ENCODE assay signal across 8 cellular contexts in genomic region chr1:236280438-236281285, GRCh38. TPM values are rescaled to one million over a fixed set of nuclear protein-coding genes. Genes with fewer than 3 reads are reported as not detected.
DNase-seq lines count a peak whose midpoint lies in the region; ATAC-seq and TF ChIP-seq lines count a peak whose summit lies in the region.

No MANE protein-coding gene starts in this region.

- H4K20me1 ChIP-seq in DOHH2 (ENCODE audit: control insufficient read depth, insufficient read depth, low read depth, low read length): no peaks in the 10 kb centered on the region

- CTCF ChIA-PET in naive thymus-derived CD4-positive, alpha-beta T cell (lab: Charles Lee): no interaction called here

- peak overlapping the region; percentile 43 to 96 (median 88) for H3K27ac Mint-ChIP-seq in naive thymus-derived CD4-positive, alpha-beta T cell

- peak overlapping the region; percentile 62 for H3K27ac ChIP-seq in DOHH2 (ENCODE audit: low read depth, low read length)
- H3K27ac ChIP-seq in naive thymus-derived CD4-positive, alpha-beta T cell (ENCODE audit: low read depth, low read length): peak overlapping the region; percentile 82

- peaks cover 35% of the 10 kb centered on the region for H3F3A ChIP-seq in DOHH2 (ENCODE audit: control insufficient read depth, insufficient read depth)

- H3K4me2 ChIP-seq in DOHH2 (ENCODE audit: low read length): peak overlapping the region; percentile 90

- peak overlapping the region; percentile 80 to 97 (median 94) for H3K4me3 Mint-ChIP-seq in naive thymus-derived CD4-positive, alpha-beta T cell

- H3K9me2 ChIP-seq in DOHH2 (replicated peaks; ENCODE audit: control insufficient read depth, low read length): no peaks in the 10 kb centered on the region

- H3K79me2 ChIP-seq in DOHH2 (ENCODE audit: control insufficient read depth, low read length): peaks cover 61% of the 10 kb centered on the region

- peaks cover 34% of the 10 kb centered on the region for H3K36me3 ChIP-seq in DOHH2 (ENCODE audit: control insufficient read depth, low read length)
- H3K36me3 ChIP-seq in naive thymus-derived CD4-positive, alpha-beta T cell (ENCODE audit: control insufficient read depth in 2 of 3, insufficient read depth in 3 of 3, low read length in 3 of 3): peaks cover 0 to 8% (median 0%) of the 10 kb centered on the region in 3 experiments

- no peak for ATAC-seq in naive thymus-derived CD4-positive, alpha-beta T cell
- no peak for ATAC-seq in GM18519 (IDR thresholded peaks at IDR 0.05; ENCODE audit: low FRiP score, unreplicated experiment)
- ATAC-seq in GM21723 (IDR thresholded peaks at IDR 0.05; ENCODE audit: unreplicated experiment): no peak
- ATAC-seq in GM19455 (IDR thresholded peaks at IDR 0.05; ENCODE audit: unreplicated experiment): no peak

- intact Hi-C loops in naive thymus-derived CD4-positive, alpha-beta T cell (cut with micrococcal nuclease): loop anchor here (1.0 to 10.0 kb wide), 9 partner anchors 112 to 1906 kb away; partner anchors contain the start of genes EDARADD (in 2 of the 2), ARID4B (in 1 of the 2), COA6 (in 1 of the 2) and GGPS1 (in 1 of the 2)

- H3K4me1 ChIP-seq in DOHH2 (ENCODE audit: control insufficient read depth, low read length): peaks cover 66% of the 10 kb centered on the region
- H3K4me1 ChIP-seq in naive thymus-derived CD4-positive, alpha-beta T cell (ENCODE audit: control insufficient read depth in 2 of 2, insufficient read depth in 2 of 2, low read length in 2 of 2): peaks cover 7 to 34% of the 10 kb centered on the region in 2 donors

- peaks cover 4 to 17% (median 12%) of the 10 kb centered on the region in 5 donors for H3K36me3 Mint-ChIP-seq in naive thymus-derived CD4-positive, alpha-beta T cell

- peaks cover 8% of the 10 kb centered on the region; the same call in 1 of the 2 replicates for H3K9me3 ChIP-seq in DOHH2 (ENCODE audit: control insufficient read depth, insufficient read depth, low read length)
- H3K9me3 ChIP-seq in naive thymus-derived CD4-positive, alpha-beta T cell (ENCODE audit: control insufficient read depth in 2 of 3, low read length in 3 of 3): no peaks in the 10 kb centered on the region

- DNase-seq in NCI-H128 (lab: John Stamatoyannopoulos, UW; ENCODE audit: unreplicated experiment): peak; percentile 20
- peak; percentile 19 to 32 for DNase-seq in activated CD4-positive, alpha-beta T cell treated with anti-CD3 and anti-CD28 coated beads for 4 hours
- DNase-seq in effector CD4-positive, alpha-beta T cell: peak; percentile 18
- peak in 7 of 9 donors; percentile 31 to 55 (median 43) for DNase-seq in naive thymus-derived CD4-positive, alpha-beta T cell

- H3K4me3 ChIP-seq in DOHH2 (ENCODE audit: low read length): peak overlapping the region; percentile 90
- H3K4me3 ChIP-seq in naive thymus-derived CD4-positive, alpha-beta T cell (ENCODE audit: low read length): peak overlapping the region; percentile 83

- peaks cover 0 to 7% (median 0%) of the 10 kb centered on the region in 11 donors for H3K9me3 Mint-ChIP-seq in naive thymus-derived CD4-positive, alpha-beta T cell

- POLR2A ChIA-PET in naive thymus-derived CD4-positive, alpha-beta T cell (lab: Charles Lee): interaction anchor here (0.6 to 0.7 kb wide), 2 partner anchors 19 to 140 kb away, joined by 3 to 4 read pairs; no protein-coding TSS in a partner anchor

- H3K27me3 ChIP-seq in DOHH2 (ENCODE audit: control insufficient read depth, low read length): no peaks in the 10 kb centered on the region
- H3K27me3 ChIP-seq in naive thymus-derived CD4-positive, alpha-beta T cell (ENCODE audit: control insufficient read depth in 2 of 2, insufficient read depth in 2 of 2, low read length in 2 of 2): no peaks in the 10 kb centered on the region

- peaks cover 0 to 10% (median 0%) of the 10 kb centered on the region in 5 donors for H3K27me3 Mint-ChIP-seq in naive thymus-derived CD4-positive, alpha-beta T cell

- no peak for TF ChIP-seq CTCF in DOHH2 (IDR thresholded peaks at IDR 0.05; ENCODE audit: low read depth, low read length, poor library complexity, severe bottlenecking)

- H3K4me1 Mint-ChIP-seq in naive thymus-derived CD4-positive, alpha-beta T cell: peaks cover 37 to 85% (median 68%) of the 10 kb centered on the region in 7 donors

RNA-seq across cellular contexts. Expression of gene ERO1B, which starts 1.1 kb away (rescaled TPM):
- total RNA-seq in naive thymus-derived CD4-positive, alpha-beta T cell: 10 to 100 TPM in 4 of 5 experiments, 1 to 10 TPM in 1; 5.0 to 26.8 (median 16.0) TPM
- 1 to 10 TPM; 1.9 to 3.3 TPM for polyA plus RNA-seq in naive thymus-derived CD4-positive, alpha-beta T cell
